ENCODE assay signal across 8 cellular contexts in genomic region chr4:137531951-137532868, GRCh38. TPM values are rescaled to one million over a fixed set of nuclear protein-coding genes. Genes with fewer than 3 reads are reported as not detected.
DNase-seq lines count a peak whose midpoint lies in the region; ATAC-seq and TF ChIP-seq lines count a peak whose summit lies in the region.

PCDH18 (minus strand) TSS chr4:137532494; CDS start chr4:137532088, 406 bp downstream.

- H3K36me3 ChIP-seq in mucosa of descending colon (ENCODE audit: low read depth) (no peaks in the 10 kb centered on the region), urinary bladder (ENCODE audit: insufficient read depth) (no peaks in the 10 kb centered on the region)

- H3K4me3 ChIP-seq in GM12875 (ENCODE audit: low read depth, low read length) = peak within 1 kb of the TSS; percentile 43
- no peak within 1 kb of the TSS for H3K4me3 ChIP-seq in mucosa of descending colon
- H3K4me3 ChIP-seq in urinary bladder (ENCODE audit: low read depth, low read length) = peak within 1 kb of the TSS; percentile 42

- in situ Hi-C loops in SK-MEL-5 (cut with HindIII; ENCODE audit: low pct_unique_long_range_greater_than_20kb, low sequenced_read_pairs) = no loop called here

- peak; percentile 51 for ATAC-seq in HG03139 (IDR thresholded peaks at IDR 0.05; ENCODE audit: unreplicated experiment)
- ATAC-seq in esophagus mucosa = peak; percentile 82
- peak; percentile 72 for ATAC-seq in mucosa of descending colon

- H3K4me1 ChIP-seq in mucosa of descending colon (ENCODE audit: low read depth) (no peaks in the 10 kb centered on the region), urinary bladder (ENCODE audit: insufficient read depth) (no peaks in the 10 kb centered on the region)

- H3K9me3 ChIP-seq in mucosa of descending colon = no peaks in the 10 kb centered on the region

- under 1% methylated on average over 28 of the region's 28 CpGs for WGBS in urinary bladder

- DNase-seq in A172 (ENCODE audit: low spot score) (peak; percentile 63), SK-MEL-5 (ENCODE audit: low read depth, low spot score) (peak; percentile 69), mucosa of descending colon (peak; percentile 55 to 71 (median 70))
- no peak for DNase-seq in effector CD4-positive, alpha-beta T cell

- intact Hi-C loops in mucosa of descending colon (cut with DNase I, micrococcal nuclease) = no loop called here

- TF ChIP-seq CTCF in GM12875 (IDR thresholded peaks at IDR 0.05; ENCODE audit: borderline replicate concordance, insufficient read depth, low read depth, low read length) (no peak), mucosa of descending colon (IDR thresholded peaks at IDR 0.05) (no peak)

- peak within 1 kb of the TSS; percentile 70 for H3K27ac ChIP-seq in urinary bladder (ENCODE audit: low read depth)

RNA-seq across cellular contexts. Expression of gene PCDH18, which starts in this region (rescaled TPM):
- 2.5 and 4.2 TPM in 2 replicates for total RNA-seq in A172 (2014; rRNA removed; shearing (Covaris generic))
- 1.1 TPM in 2 replicates for total RNA-seq in SK-MEL-5 (2014; rRNA removed; shearing (Covaris generic))
- 0.54 and 0.86 TPM in 2 replicates for polyA plus RNA-seq in SK-MEL-5 (2015; cell fraction: cytosol; rRNA removed)
- 0.59 and 0.70 TPM in 2 replicates for polyA plus RNA-seq in SK-MEL-5 (2015; cell fraction: nucleus; rRNA removed)
- total RNA-seq in esophagus mucosa (2.8 TPM), mucosa of descending colon (10 to 100 TPM in 2 of 3 donors, 1 to 10 TPM in 1; 5.0 to 35.2 (median 12.8) TPM), urinary bladder (227 TPM)
- 28.7 TPM for polyA plus RNA-seq in urinary bladder
